Comparison of ENCODE assay signal across 18 cellular contexts in the genomic region with DNA sequence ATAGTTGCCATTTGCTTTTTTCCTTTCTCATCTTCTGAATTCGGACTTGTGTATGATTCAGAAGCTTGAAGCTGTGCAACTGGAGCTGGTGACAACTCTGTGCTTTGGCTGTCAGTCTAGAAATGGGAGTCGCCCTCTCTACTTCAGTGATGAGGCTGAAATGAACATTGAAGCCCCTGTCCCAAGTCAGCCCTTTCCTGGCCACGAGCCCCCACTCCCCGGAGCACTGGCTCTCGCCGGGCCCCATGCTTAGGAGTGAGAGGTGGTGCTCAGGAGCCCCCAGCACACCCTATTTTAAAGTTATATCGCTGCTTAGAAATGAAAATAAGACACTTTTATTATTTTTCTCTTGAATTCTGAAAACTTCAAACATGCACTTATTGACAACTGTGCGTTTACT.
DNase-seq lines count a peak whose midpoint lies in the region; ATAC-seq and TF ChIP-seq lines count a peak whose summit lies in the region.
"Had no signal": no experiment of that assay in that cellular context is flagged by ENCODE, and none has a peak within 500 bp of the region (broad histone marks: within the 10 kb centered on the region; RNA-seq: fewer than 3 reads in every experiment).

No MANE protein-coding gene starts in this region.

- no peak for TF ChIP-seq CTCF in RWPE1 (conservative IDR thresholded peaks at IDR 0.05; ENCODE audit: low read depth)

- POLR2A ChIA-PET in RWPE1 (lab: Yijun Ruan, JAX; ENCODE audit: low non-redundant PET): no interaction called here

- CTCF ChIA-PET in RWPE1 (lab: Yijun Ruan, JAX): no interaction called here

- peak; percentile 11 for DNase-seq in activated CD4-positive, CD25-positive, alpha-beta regulatory T cell treated with anti-CD3 and anti-CD28 coated beads, Interleukin-2, amount 50 U/mL, for 72 hours
- DNase-seq in ELR (ENCODE audit: low read depth): peak; percentile 31
- DNase-seq in RWPE1 (ENCODE audit: low spot score): no peak
- peak; percentile 7 for DNase-seq in retina
- DNase-seq in cerebellar nuclear complex (lab: John Stamatoyannopoulos, UW): no peak
- no peak for DNase-seq in medulla oblongata (ENCODE audit: extremely low spot score)
- DNase-seq: ACHN, C1 segment of cervical spinal cord, DMS53, KG1, NCI-H1092, NCI-H1436, NCI-H1930, SJCRH30 had no signal

- ATAC-seq in activated CD4-positive, CD25-positive, alpha-beta regulatory T cell treated with anti-CD3 and anti-CD28 coated beads, Interleukin-2, amount 50 U/mL, for 24 hours: no peak
- ATAC-seq in HG03045 (IDR thresholded peaks at IDR 0.05; ENCODE audit: unreplicated experiment): no peak
- ATAC-seq: GM23338 had no signal

- H3K27ac ChIP-seq in RWPE1: peak overlapping the region; percentile 33
- H3K27ac ChIP-seq: 22Rv1, SJCRH30 had no signal

Comparison
In these comparisons a context has a peak if more than half of its experiments do, and no peak if none do; other contexts are left out.
1. DNase-seq: peak in activated CD4-positive, CD25-positive, alpha-beta regulatory T cell treated with anti-CD3 and anti-CD28 coated beads, Interleukin-2, amount 50 U/mL, for 72 hours (single experiment), ELR (single experiment) and retina (single experiment); none in RWPE1 (single experiment), cerebellar nuclear complex (0 of 2) and medulla oblongata (single experiment).